8 cellular contexts compared by ENCODE assay signal in genomic region chr6:154508573-154509375, GRCh38. TPM values are rescaled to one million over a fixed set of nuclear protein-coding genes. Genes with fewer than 3 reads are reported as not detected.
DNase-seq lines count a peak whose midpoint lies in the region; ATAC-seq lines count a peak whose summit lies in the region.

No MANE protein-coding gene starts in this region.

- H3K9me3 Mint-ChIP-seq in T-cell, result no peaks in the 10 kb centered on the region
- no peaks in the 10 kb centered on the region for H3K9me3 Mint-ChIP-seq in stimulated activated naive CD8-positive, alpha-beta T cell treated with anti-CD3 and anti-CD28 coated beads, Interleukin-15, amount 100 ng/mL, for 72 hours

- peaks cover 21% of the 10 kb centered on the region for H3K4me1 ChIP-seq in iPS-15b (ENCODE audit: control insufficient read depth, insufficient read depth, low read length)

- no peak overlapping the region for H3K9ac ChIP-seq in iPS-15b (ENCODE audit: low read depth, low read length)

- peak overlapping the region; percentile 80 for H3K4me3 ChIP-seq in iPS-15b (ENCODE audit: low read depth, low read length)

- no peak overlapping the region for H3K27ac Mint-ChIP-seq in T-cell
- H3K27ac Mint-ChIP-seq in stimulated activated naive CD8-positive, alpha-beta T cell treated with anti-CD3 and anti-CD28 coated beads, Interleukin-15, amount 100 ng/mL, for 72 hours, result peak overlapping the region in 1 of 2 donors; percentile 14

- POLR2A ChIA-PET in T-cell (lab: Charles Lee), result no interaction called here

- CTCF ChIA-PET in T-cell (lab: Charles Lee), result no interaction called here

- ATAC-seq in T-cell (replicated peaks in 1 of 4) (no peak), GM19455 (IDR thresholded peaks at IDR 0.05; ENCODE audit: unreplicated experiment) (no peak)
- ATAC-seq in stimulated activated naive CD8-positive, alpha-beta T cell treated with anti-CD3 and anti-CD28 coated beads, Interleukin-15, amount 100 ng/mL, for 72 hours, result no peak

- H3K36me3 Mint-ChIP-seq in T-cell, result no peaks in the 10 kb centered on the region

- H3K27me3 ChIP-seq in iPS-15b (ENCODE audit: control insufficient read depth, insufficient read depth, low read length), result peaks cover 70% of the 10 kb centered on the region

- H3K9me3 ChIP-seq in iPS-15b (ENCODE audit: control insufficient read depth, insufficient read depth, low read length), result no peaks in the 10 kb centered on the region

- no peaks in the 10 kb centered on the region for H3K36me3 ChIP-seq in iPS-15b (ENCODE audit: control insufficient read depth, insufficient read depth, low read length)

- H3K4me1 Mint-ChIP-seq in T-cell, result peaks cover 6 to 17% (median 16%) of the 10 kb centered on the region in 3 donors
- peaks cover 25% of the 10 kb centered on the region for H3K4me1 Mint-ChIP-seq in stimulated activated naive CD8-positive, alpha-beta T cell treated with anti-CD3 and anti-CD28 coated beads, Interleukin-15, amount 100 ng/mL, for 72 hours

- peaks cover 47 to 54% of the 10 kb centered on the region in 2 donors for H3K27me3 Mint-ChIP-seq in T-cell
- peaks cover 77% of the 10 kb centered on the region for H3K27me3 Mint-ChIP-seq in stimulated activated naive CD8-positive, alpha-beta T cell treated with anti-CD3 and anti-CD28 coated beads, Interleukin-15, amount 100 ng/mL, for 72 hours

- peak overlapping the region; percentile 21 to 58 (median 53) for H3K4me3 Mint-ChIP-seq in T-cell
- H3K4me3 Mint-ChIP-seq in stimulated activated naive CD8-positive, alpha-beta T cell treated with anti-CD3 and anti-CD28 coated beads, Interleukin-15, amount 100 ng/mL, for 72 hours, result peak overlapping the region; percentile 67 to 83

- DNase-seq in DMS 273 (lab: John Stamatoyannopoulos, UW; ENCODE audit: unreplicated experiment) (peak; percentile 39), DMS 273 treated with DMSO at 0.1 percent for 48 hours (lab: John Stamatoyannopoulos, UW) (no peak), T-cell (no peak), SK-N-DZ (ENCODE audit: low spot score) (no peak), amniotic stem cell (lab: John Stamatoyannopoulos, UW) (no peak)
- no peak for DNase-seq in stimulated activated naive CD8-positive, alpha-beta T cell treated with anti-CD3 and anti-CD28 coated beads, Interleukin-15, amount 100 ng/mL, for 72 hours

RNA-seq across cellular contexts. Expression of gene CNKSR3, which starts 1.7 kb away (rescaled TPM):
- total RNA-seq in T-cell, result under 1 TPM; 0.05 to 0.35 (median 0.20) TPM
- 0.56 TPM in 1 of 2 replicates, not detected in the other for polyA plus RNA-seq in SK-N-DZ (2014; cell fraction: cytosol; rRNA removed)
- 0.10 and 0.58 TPM in 2 replicates for polyA plus RNA-seq in SK-N-DZ (2014; cell fraction: nucleus; rRNA removed)
